In genomic region chr5:2744485-2744884, GRCh38 we compare ENCODE assay signal across 24 cellular contexts. TPM values are rescaled to one million over a fixed set of nuclear protein-coding genes. Genes with fewer than 3 reads are reported as not detected.
A peak's percentile ranks its signal among the peaks of the same experiment; 100 is the strongest.
DNase-seq lines count a peak whose midpoint lies in the region; ATAC-seq and TF ChIP-seq lines count a peak whose summit lies in the region.
"Had no signal": no experiment of that assay in that cellular context is flagged by ENCODE, and none has a peak within 500 bp of the region (broad histone marks: within the 10 kb centered on the region; RNA-seq: fewer than 3 reads in every experiment).

No MANE protein-coding gene starts in this region.

- H3K27me3 Mint-ChIP-seq in brain = peaks cover 87% of the 10 kb centered on the region

- TF ChIP-seq POLR2A in stomach (IDR thresholded peaks at IDR 0.05) = no peak

- peaks cover 2 to 3% (median 3%) of the 10 kb centered on the region in 5 experiments for H3K9me3 Mint-ChIP-seq in brain
- H3K9me3 Mint-ChIP-seq: activated naive CD8-positive, alpha-beta T cell treated with anti-CD3 and anti-CD28 coated beads, Interleukin-2, amount 50 U/mL, for 24 hours; stimulated activated naive CD8-positive, alpha-beta T cell treated with anti-CD3 and anti-CD28 coated beads, Interleukin-15, Interleukin-2, amounts not matched to agents 100 ng/mL and 50 ng/mL, for 24 hours had no signal

- no peak for TF ChIP-seq CTCF in brain (conservative IDR thresholded peaks at IDR 0.05)
- no peak for TF ChIP-seq CTCF in stomach (IDR thresholded peaks at IDR 0.05)

- H3K4me1 ChIP-seq in iPS-18a (ENCODE audit: control insufficient read depth, low read depth, low read length) = peaks cover 18% of the 10 kb centered on the region
- peaks cover 5 to 53% (median 35%) of the 10 kb centered on the region in 4 donors for H3K4me1 ChIP-seq in stomach

- peak overlapping the region in 2 of 5 experiments; percentile 24 to 25 for H3K27ac Mint-ChIP-seq in brain
- H3K27ac Mint-ChIP-seq: activated naive CD8-positive, alpha-beta T cell treated with anti-CD3 and anti-CD28 coated beads, Interleukin-2, amount 50 U/mL, for 24 hours; stimulated activated naive CD8-positive, alpha-beta T cell treated with anti-CD3 and anti-CD28 coated beads, Interleukin-15, Interleukin-2, amounts not matched to agents 100 ng/mL and 50 ng/mL, for 24 hours; T-helper 17 cell had no signal

- H3K4me3 ChIP-seq in iPS-18a (ENCODE audit: low read length) = peak overlapping the region; percentile 19
- no peak overlapping the region for H3K4me3 ChIP-seq in stomach
- H3K4me3 ChIP-seq: body of pancreas, dorsolateral prefrontal cortex, tibial artery had no signal

- H3K4me3 Mint-ChIP-seq in brain = peak overlapping the region in 4 of 5 experiments; percentile 3 to 52 (median 39)
- H3K4me3 Mint-ChIP-seq: activated naive CD8-positive, alpha-beta T cell treated with anti-CD3 and anti-CD28 coated beads, Interleukin-2, amount 50 U/mL, for 24 hours; stimulated activated naive CD8-positive, alpha-beta T cell treated with anti-CD3 and anti-CD28 coated beads, Interleukin-15, Interleukin-2, amounts not matched to agents 100 ng/mL and 50 ng/mL, for 24 hours; T-helper 17 cell had no signal

- H3K27me3 ChIP-seq in iPS-18a (ENCODE audit: control insufficient read depth, insufficient read depth, low read length) (peaks cover 74% of the 10 kb centered on the region), stomach (peaks cover 14 to 99% (median 43%) of the 10 kb centered on the region in 3 donors)

- H3K36me3 ChIP-seq in iPS-18a (ENCODE audit: control insufficient read depth, low read depth, low read length) (peaks cover 53% of the 10 kb centered on the region), stomach (no peaks in the 10 kb centered on the region)
- H3K36me3 ChIP-seq: tibial artery had no signal

- H3K9me3 ChIP-seq in iPS-18a (ENCODE audit: control insufficient read depth, low read depth, low read length) (no peaks in the 10 kb centered on the region), stomach (no peaks in the 10 kb centered on the region)
- H3K9me3 ChIP-seq: body of pancreas, tibial artery had no signal

- 8 to 22% (median 15%) methylated on average over 2 of the region's 2 CpGs for WGBS in stomach, 5 donors

- ATAC-seq in GM19324 (IDR thresholded peaks at IDR 0.05; ENCODE audit: low FRiP score, unreplicated experiment) (no peak), GM21576 (IDR thresholded peaks at IDR 0.05; ENCODE audit: unreplicated experiment) (no peak)
- ATAC-seq: activated naive CD8-positive, alpha-beta T cell treated with anti-CD3 and anti-CD28 coated beads, Interleukin-2, amount 50 U/mL, for 24 hours; body of pancreas; PC-3; SK-N-SH treated with all-trans-retinoic acid at 6 μM for 48 hours; T-helper 17 cell had no signal

- H3K36me3 Mint-ChIP-seq in brain = peaks cover 16% of the 10 kb centered on the region

- no peak for TF ChIP-seq EP300 in stomach (IDR thresholded peaks at IDR 0.05)

- H3K9ac ChIP-seq in iPS-18a (ENCODE audit: low read length) = no peak overlapping the region

- intact Hi-C loops in stomach (cut with DNase I; ENCODE audit: low total_unique reads) = no loop called here
- intact Hi-C loops in posterior vena cava (cut with DNase I) = no loop called here

- H3K27ac ChIP-seq in iPS-18a (ENCODE audit: low read length) (no peak overlapping the region), stomach (peak overlapping the region; percentile 52 to 85 (median 79))
- H3K27ac ChIP-seq: body of pancreas, C4-2B, dorsolateral prefrontal cortex, HL-60, tibial artery had no signal

- DNase-seq in HT-29 (ENCODE audit: low spot score) = peak; percentile 4
- DNase-seq in stomach = no peak
- DNase-seq in posterior vena cava (ENCODE audit: low spot score) = no peak
- DNase-seq: activated CD4-positive, alpha-beta T cell treated with anti-CD3 and anti-CD28 coated beads for 4 hours; activated gamma-delta T cell; activated naive CD8-positive, alpha-beta T cell treated with anti-CD3 and anti-CD28 coated beads, Interleukin-2, amount 50 U/mL, for 24 hours; activated T-cell treated with anti-CD3 and anti-CD28 coated beads, Interleukin-2, amount 50 U/mL, for 1 hour; body of pancreas; dorsolateral prefrontal cortex; NCI-H1436 treated with DMSO at 0.1 percent for 48 hours; NCI-H2171 treated with DMSO at 0.1 percent for 48 hours; NCI-H524 treated with DMSO at 0.1 percent for 48 hours; PC-3; T-helper 17 cell; tibial artery had no signal

- peaks cover 53% of the 10 kb centered on the region for H3K4me1 Mint-ChIP-seq in brain
- H3K4me1 Mint-ChIP-seq: activated naive CD8-positive, alpha-beta T cell treated with anti-CD3 and anti-CD28 coated beads, Interleukin-2, amount 50 U/mL, for 24 hours; T-helper 17 cell had no signal

RNA-seq across cellular contexts. Expression of gene IRX2, which starts 7.0 kb away (rescaled TPM):
- total RNA-seq in HT-29 (2014; rRNA removed; shearing (Covaris generic)) = 19.6 and 23.1 TPM in 2 replicates
- polyA plus RNA-seq in brain (ENCODE audit: insufficient read depth, low read depth, low replicate concordance) (10.3 TPM), stomach (1 to 10 TPM; 7.0 to 8.6 (median 8.2) TPM)
- total RNA-seq in stomach (100 to 1,000 TPM in 1 of 5 donors, 10 to 100 TPM in 2, 1 to 10 TPM in 1, not detected in 1; 7.0 to 143 (median 40.7) TPM), posterior vena cava (under 1 TPM; 0.19 to 0.38 TPM)
- total RNA-seq: activated CD8-positive, alpha-beta memory T cell treated with anti-CD3 and anti-CD28 coated beads for 36 hours; T-helper 17 cell had no signal
